In the genomic region with DNA sequence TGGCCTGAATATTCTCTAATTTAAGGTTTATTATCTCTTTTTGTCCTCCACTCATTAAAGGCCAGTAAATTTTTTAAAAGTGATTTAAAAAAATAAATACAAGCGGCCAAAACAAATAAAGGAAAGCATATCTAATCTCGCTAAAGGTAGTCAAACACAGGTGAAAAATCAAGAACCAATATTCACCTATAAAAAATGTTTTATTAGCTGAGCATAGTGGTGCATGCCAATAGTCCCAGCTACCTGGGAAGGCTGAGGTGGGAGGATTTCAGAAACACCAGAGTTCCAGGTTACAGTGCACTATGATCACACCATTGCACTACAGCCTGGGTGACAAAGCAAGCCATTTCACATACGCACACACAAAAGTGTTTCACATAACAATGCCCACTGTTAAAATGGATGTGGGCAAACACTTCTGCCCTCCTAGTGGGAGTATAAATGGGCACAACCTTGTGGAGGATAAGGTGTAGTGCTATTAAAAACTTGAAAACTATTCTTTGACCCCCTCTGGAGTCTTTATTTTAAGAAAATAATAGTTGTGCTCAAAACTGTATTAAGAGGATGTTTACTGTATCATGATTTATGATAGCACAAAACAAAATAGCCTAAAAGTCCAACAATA, we compare ENCODE assay signal across 20 cellular contexts. TPM values are rescaled to one million over a fixed set of nuclear protein-coding genes. Genes with fewer than 3 reads are reported as not detected.
DNase-seq lines count a peak whose midpoint lies in the region; ATAC-seq, FAIRE-seq and TF ChIP-seq lines count a peak whose summit lies in the region.
"Had no signal": no experiment of that assay in that cellular context is flagged by ENCODE, and none has a peak within 500 bp of the region (broad histone marks: within the 10 kb centered on the region; RNA-seq: fewer than 3 reads in every experiment).

No MANE protein-coding gene starts in this region.

- H3K4me1 ChIP-seq in H9 (ENCODE audit: insufficient read depth, low read length) (no peaks in the 10 kb centered on the region), Loucy (ENCODE audit: insufficient read depth, low read length, poor library complexity, severe bottlenecking) (no peaks in the 10 kb centered on the region), mesenchymal stem cell (ENCODE audit: control insufficient read depth, insufficient read depth, low read depth, low read length) (no peaks in the 10 kb centered on the region), small intestine (ENCODE audit: control insufficient read depth in 2 of 2, insufficient read depth in 1 of 2, low read depth in 1 of 2, low read length in 1 of 2) (no peaks in the 10 kb centered on the region)
- H3K4me1 ChIP-seq: BE2C had no signal

- H3K23ac ChIP-seq in H9 (ENCODE audit: insufficient read length, low read depth, low read length) = no peak overlapping the region
- H3K23ac ChIP-seq in mesenchymal stem cell (ENCODE audit: low read length in 2 of 2) = no peak overlapping the region

- in situ Hi-C loops in brain microvascular endothelial cell (cut with HindIII; ENCODE audit: low pct_ligation_motif_present, low sequenced_read_pairs) = no loop called here

- no peak overlapping the region for H2BK15ac ChIP-seq in H9 (ENCODE audit: low read depth, low read length)
- no peak overlapping the region for H2BK15ac ChIP-seq in mesenchymal stem cell (ENCODE audit: low read depth, poor library complexity, severe bottlenecking)

- H3K9me2 ChIP-seq in Loucy (replicated peaks; ENCODE audit: low read depth, low read length) = no peaks in the 10 kb centered on the region

- H3K27ac ChIP-seq in H9 (ENCODE audit: insufficient read length, low read depth, low read length) (no peak overlapping the region), VCaP (peak overlapping the region; percentile 67), mesenchymal stem cell (ENCODE audit: low read length, poor library complexity, severe bottlenecking) (no peak overlapping the region), brain microvascular endothelial cell (no peak overlapping the region), small intestine (ENCODE audit: low read depth in 1 of 2, low read length in 1 of 2) (no peak overlapping the region)
- H3K27ac ChIP-seq: HL-60, PC-9 had no signal

- no peak for DNase-seq in H9
- DNase-seq in mesenchymal stem cell = no peak
- DNase-seq in brain microvascular endothelial cell = no peak
- DNase-seq in small intestine = no peak
- no peak for DNase-seq in NCI-H1930 (lab: John Stamatoyannopoulos, UW)
- DNase-seq: BE2C; Calu3; CD4-positive, alpha-beta memory T cell; DMS53; HCEC 1CT; MV-4-11; NCI-H1417 treated with DMSO at 0.1 percent for 48 hours; NCI-H524 treated with DMSO at 0.1 percent for 48 hours; PC-9 had no signal

- TF ChIP-seq CTCF in H9 (conservative IDR thresholded peaks at IDR 0.05) = peak; percentile 22; the same call in 2 of the 3 replicates
- TF ChIP-seq CTCF in Loucy (conservative IDR thresholded peaks at IDR 0.05; ENCODE audit: low read length) = peak; percentile 34
- peak; percentile 61; the same call in 1 of the 2 replicates for TF ChIP-seq CTCF in VCaP (conservative IDR thresholded peaks at IDR 0.05)
- TF ChIP-seq CTCF in brain microvascular endothelial cell (IDR thresholded peaks at IDR 0.05; ENCODE audit: low read depth, low read length, missing control alignments) = no peak

- H4K5ac ChIP-seq in H9 (ENCODE audit: insufficient read length, low read depth, low read length) = no peak overlapping the region

- H3K18ac ChIP-seq in H9 (ENCODE audit: insufficient read length, low read depth, low read length) (no peak overlapping the region), mesenchymal stem cell (ENCODE audit: low read depth in 1 of 2, low read length in 2 of 2) (peak overlapping the region in 1 of 2 experiments; percentile 8)

- no peaks in the 10 kb centered on the region for H3K79me2 ChIP-seq in H9 (ENCODE audit: insufficient read depth, low read length)
- H3K79me2 ChIP-seq in Loucy (ENCODE audit: insufficient read depth, low read length) = no peaks in the 10 kb centered on the region

- H4K20me1 ChIP-seq in H9 (ENCODE audit: control insufficient read depth, insufficient read depth, insufficient read length) = no peaks in the 10 kb centered on the region
- H4K20me1 ChIP-seq in Loucy (ENCODE audit: insufficient read depth, low read length, poor library complexity, severe bottlenecking) = no peaks in the 10 kb centered on the region

- H3K14ac ChIP-seq in H9 (ENCODE audit: insufficient read depth, low read length) (no peak overlapping the region), mesenchymal stem cell (ENCODE audit: low read length in 2 of 2) (no peak overlapping the region)

- H3K23me2 ChIP-seq in H9 (ENCODE audit: insufficient read length, low read depth, low read length, poor library complexity, severe bottlenecking) = no peaks in the 10 kb centered on the region

- H2AFZ ChIP-seq in H9 (ENCODE audit: low read length) (no peak overlapping the region), Loucy (ENCODE audit: low read length) (no peak overlapping the region), mesenchymal stem cell (ENCODE audit: low read depth, low read length) (no peak overlapping the region)
- H2AFZ ChIP-seq: PC-9 had no signal

- H2BK5ac ChIP-seq in H9 (ENCODE audit: insufficient read length, low read length) (no peak overlapping the region), mesenchymal stem cell (ENCODE audit: low read depth, low read length, poor library complexity, severe bottlenecking) (no peak overlapping the region)

- no peak overlapping the region for H2BK12ac ChIP-seq in H9 (ENCODE audit: insufficient read length, low read depth, low read length)
- no peak overlapping the region for H2BK12ac ChIP-seq in mesenchymal stem cell (ENCODE audit: low read length in 2 of 2)

- no peak overlapping the region for H3K4me3 Mint-ChIP-seq in H9
- H3K4me3 Mint-ChIP-seq: CD4-positive, alpha-beta memory T cell; IgD-negative memory B cell had no signal

- H3K4ac ChIP-seq in H9 (ENCODE audit: low read depth, low read length) = no peak overlapping the region
- peak overlapping the region in 1 of 2 experiments; percentile 35 for H3K4ac ChIP-seq in mesenchymal stem cell (ENCODE audit: low read depth in 1 of 2, low read length in 2 of 2)

- H3K4me1 Mint-ChIP-seq in H9 = peaks cover 2% of the 10 kb centered on the region in 2 experiments; a peak in 1 of 4 replicates
- H3K4me1 Mint-ChIP-seq: CD4-positive, alpha-beta memory T cell had no signal

- H3K36me3 ChIP-seq in Loucy (ENCODE audit: insufficient read depth, low read length) (no peaks in the 10 kb centered on the region), mesenchymal stem cell (ENCODE audit: control insufficient read depth in 1 of 2, insufficient read depth in 2 of 2, low read depth in 1 of 2, low read length in 2 of 2) (no peaks in the 10 kb centered on the region), brain microvascular endothelial cell (replicated peaks) (no peaks in the 10 kb centered on the region), small intestine (ENCODE audit: control insufficient read depth in 2 of 2, insufficient read depth in 2 of 2, low read length in 2 of 2) (no peaks in the 10 kb centered on the region)
- H3K36me3 ChIP-seq: BE2C had no signal

- H2BK20ac ChIP-seq in H9 (ENCODE audit: low read depth, low read length, poor library complexity, severe bottlenecking) = no peak overlapping the region

- H3K9ac ChIP-seq in H9 (ENCODE audit: extremely low read depth, insufficient read length, low read length) = no peak overlapping the region
- no peak overlapping the region for H3K9ac ChIP-seq in Loucy (ENCODE audit: low read depth, low read length, poor library complexity, severe bottlenecking)
- no peak overlapping the region for H3K9ac ChIP-seq in mesenchymal stem cell (ENCODE audit: low read length)

- FAIRE-seq in small intestine (lab: Jason Lieb, UNC) = no peak
- FAIRE-seq: HTR-8/SVneo had no signal

- ATAC-seq in GM18868 (IDR thresholded peaks at IDR 0.05; ENCODE audit: unreplicated experiment) = no peak

- no peak overlapping the region for H3K4me3 ChIP-seq in Loucy (ENCODE audit: low read length, poor library complexity, severe bottlenecking)
- H3K4me3 ChIP-seq in mesenchymal stem cell (ENCODE audit: insufficient read depth in 1 of 2, low read depth in 1 of 2, low read length in 2 of 2) = no peak overlapping the region
- no peak overlapping the region for H3K4me3 ChIP-seq in brain microvascular endothelial cell (ENCODE audit: low read depth, low read length)
- no peak overlapping the region for H3K4me3 ChIP-seq in small intestine (ENCODE audit: low read depth in 1 of 2, low read length in 2 of 2)
- H3K4me3 ChIP-seq: PC-9 had no signal

- H3F3A ChIP-seq in Loucy (ENCODE audit: low read depth) = no peaks in the 10 kb centered on the region

- H4K8ac ChIP-seq in H9 (replicated peaks; ENCODE audit: insufficient read length, low read depth, low read length) (no peak overlapping the region), mesenchymal stem cell (ENCODE audit: low read length) (no peak overlapping the region)

- no peaks in the 10 kb centered on the region for H3K27me3 ChIP-seq in H9 (ENCODE audit: insufficient read depth, low read length)
- H3K27me3 ChIP-seq in Loucy (ENCODE audit: insufficient read depth, low read length, poor library complexity, severe bottlenecking) = no peaks in the 10 kb centered on the region
- H3K27me3 ChIP-seq in mesenchymal stem cell (ENCODE audit: control insufficient read depth in 1 of 2, insufficient read depth in 1 of 2, low read length in 2 of 2) = no peaks in the 10 kb centered on the region
- no peaks in the 10 kb centered on the region for H3K27me3 ChIP-seq in brain microvascular endothelial cell (replicated peaks)
- H3K27me3 ChIP-seq in small intestine (ENCODE audit: control insufficient read depth in 2 of 2, insufficient read depth in 2 of 2, low read length in 2 of 2) = peaks cover 0 to 2% of the 10 kb centered on the region in 2 donors

- no peak overlapping the region for H2AK5ac ChIP-seq in H9 (ENCODE audit: insufficient read length, low read length)
- no peak overlapping the region for H2AK5ac ChIP-seq in mesenchymal stem cell (ENCODE audit: low read length, severe bottlenecking)

- no peaks in the 10 kb centered on the region; the same call in 1 of the 2 replicates for H3K27me3 Mint-ChIP-seq in H9 (ENCODE audit: low read depth)
- H3K27me3 Mint-ChIP-seq: IgD-negative memory B cell had no signal

- no peak overlapping the region for H3K27ac Mint-ChIP-seq in H9
- H3K27ac Mint-ChIP-seq: CD4-positive, alpha-beta memory T cell; IgD-negative memory B cell had no signal

- H3K56ac ChIP-seq in H9 (ENCODE audit: insufficient read length, low read depth, low read length) = no peak overlapping the region

- H3K9me3 ChIP-seq in H9 (ENCODE audit: control insufficient read depth, low read depth, low read length) = no peaks in the 10 kb centered on the region
- H3K9me3 ChIP-seq in Loucy (ENCODE audit: insufficient read depth, low read depth, low read length) = no peaks in the 10 kb centered on the region
- no peaks in the 10 kb centered on the region for H3K9me3 ChIP-seq in mesenchymal stem cell (ENCODE audit: control insufficient read depth, low read length)
- no peaks in the 10 kb centered on the region for H3K9me3 ChIP-seq in small intestine (ENCODE audit: control insufficient read depth, low read depth)
- H3K9me3 ChIP-seq: BE2C had no signal

- WGBS in H9 (ENCODE audit: extremely low coverage, insufficient read length, low lambda C conversion rate) = no CpG with 5 or more reads among the region's 3 CpGs
- WGBS in mesenchymal stem cell = no CpG with 5 or more reads among the region's 3 CpGs
- 29 to 67% (median 40%) methylated on average over 3 of the region's 3 CpGs for WGBS in small intestine, 3 donors

- H3T11ph ChIP-seq in H9 (ENCODE audit: low read length) = no peak overlapping the region

- no peaks in the 10 kb centered on the region for H3K9me3 Mint-ChIP-seq in H9
- H3K9me3 Mint-ChIP-seq: CD4-positive, alpha-beta memory T cell; IgD-negative memory B cell had no signal

- no peaks in the 10 kb centered on the region; a peak in 1 of 7 replicates for H3K36me3 Mint-ChIP-seq in H9 (ENCODE audit: insufficient read depth in 1 of 3, low read depth in 3 of 3)
- H3K36me3 Mint-ChIP-seq: CD4-positive, alpha-beta memory T cell; IgD-negative memory B cell had no signal

- H4K91ac ChIP-seq in H9 (ENCODE audit: insufficient read length, low read depth, low read length) = no peak overlapping the region
- H4K91ac ChIP-seq in mesenchymal stem cell (ENCODE audit: low read length) = no peak overlapping the region

- H3K4me2 ChIP-seq in H9 (ENCODE audit: insufficient read depth, insufficient read length, low read length) (no peak overlapping the region), Loucy (ENCODE audit: low read depth, low read length, poor library complexity, severe bottlenecking) (no peak overlapping the region), mesenchymal stem cell (ENCODE audit: low read length, poor library complexity, severe bottlenecking) (no peak overlapping the region)
- H3K4me2 ChIP-seq: PC-9 had no signal

- H2BK120ac ChIP-seq in H9 (ENCODE audit: low read depth, low read length, poor library complexity, severe bottlenecking) = no peak overlapping the region
- peak overlapping the region; percentile 19 for H2BK120ac ChIP-seq in mesenchymal stem cell (ENCODE audit: low read depth, low read length)

- H3K79me1 ChIP-seq in H9 (ENCODE audit: insufficient read depth, low read depth, low read length, poor library complexity, severe bottlenecking) (no peaks in the 10 kb centered on the region), mesenchymal stem cell (replicated peaks; ENCODE audit: low read length, poor library complexity, severe bottlenecking) (no peaks in the 10 kb centered on the region)

RNA-seq across cellular contexts. Expression of a gene that starts 32.7 kb away (rescaled TPM):
- total RNA-seq in H9 (2021) = 988 and 1,012 TPM in 2 replicates
- polyA plus RNA-seq in mesenchymal stem cell (2013, experiment 1 of 2) = 781 TPM
- polyA plus RNA-seq in mesenchymal stem cell (2013, experiment 2 of 2) = 820 TPM
- polyA plus RNA-seq in small intestine = 100 to 1,000 TPM in 1 of 3 donors, 10 to 100 TPM in 2; 13.0 to 147 (median 99.7) TPM
